Comparison of ENCODE assay signal across 10 cellular contexts in genomic region chr1:27149084-27149483, GRCh38. TPM values are rescaled to one million over a fixed set of nuclear protein-coding genes. Genes with fewer than 3 reads are reported as not detected.
DNase-seq lines count a peak whose midpoint lies in the region; ATAC-seq and TF ChIP-seq lines count a peak whose summit lies in the region.
"Had no signal": no experiment of that assay in that cellular context is flagged by ENCODE, and none has a peak within 500 bp of the region (broad histone marks: within the 10 kb centered on the region; RNA-seq: fewer than 3 reads in every experiment).

No MANE protein-coding gene starts in this region.

- no peaks in the 10 kb centered on the region for H3K36me3 ChIP-seq in Loucy (ENCODE audit: insufficient read depth, low read length)
- no peaks in the 10 kb centered on the region for H3K36me3 ChIP-seq in ascending aorta
- peaks cover 0 to 14% of the 10 kb centered on the region in 2 experiments for H3K36me3 ChIP-seq in trophoblast cell (ENCODE audit: control insufficient read depth in 1 of 2, insufficient read depth in 2 of 2, low read length in 2 of 2)
- H3K36me3 ChIP-seq in GM23338 (ENCODE audit: insufficient read depth): no peaks in the 10 kb centered on the region

- peaks cover 29% of the 10 kb centered on the region for H4K20me1 ChIP-seq in Loucy (ENCODE audit: insufficient read depth, low read length, poor library complexity, severe bottlenecking)
- no peaks in the 10 kb centered on the region; the same call in 1 of the 2 replicates for H4K20me1 ChIP-seq in GM23338 (replicated peaks; ENCODE audit: insufficient read depth)

- H2AFZ ChIP-seq in Loucy (ENCODE audit: low read length): no peak overlapping the region
- H2AFZ ChIP-seq in trophoblast cell (ENCODE audit: insufficient read depth, low read length, poor library complexity): no peak overlapping the region
- no peak overlapping the region for H2AFZ ChIP-seq in GM23338

- no peak for DNase-seq in CD4-positive, alpha-beta T cell
- DNase-seq in ascending aorta (ENCODE audit: low spot score in 2 of 2) (no peak), trophoblast cell (no peak), left lobe of liver (ENCODE audit: low spot score) (no peak), GM23338 (ENCODE audit: low spot score) (no peak)
- DNase-seq in activated CD4-positive, CD25-positive, alpha-beta regulatory T cell (lab: John Stamatoyannopoulos, UW): no peak
- DNase-seq: activated CD4-positive, CD25-positive, alpha-beta regulatory T cell treated with anti-CD3 and anti-CD28 coated beads, Interleukin-2, amount 50 U/mL, for 72 hours; H7; NCI-H2227 treated with DMSO at 0.1 percent for 48 hours had no signal

- H3K4me2 ChIP-seq in Loucy (ENCODE audit: low read depth, low read length, poor library complexity, severe bottlenecking) (peak overlapping the region; percentile 99), trophoblast cell (ENCODE audit: low read length) (no peak overlapping the region), GM23338 (no peak overlapping the region)

- no peak for ATAC-seq in CD4-positive, alpha-beta T cell (ENCODE audit: poor library complexity)
- ATAC-seq in left lobe of liver (no peak), GM23338 (no peak)

- H3K4me3 ChIP-seq in Loucy (ENCODE audit: low read length, poor library complexity, severe bottlenecking) (peak overlapping the region; percentile 55), ascending aorta (no peak overlapping the region), trophoblast cell (ENCODE audit: low read depth, low read length) (no peak overlapping the region), GM23338 (no peak overlapping the region)

- H3K4ac ChIP-seq in trophoblast cell (ENCODE audit: low read depth, low read length): peak overlapping the region; percentile 15

- H3K9me2 ChIP-seq in Loucy (replicated peaks; ENCODE audit: low read depth, low read length) (no peaks in the 10 kb centered on the region), GM23338 (ENCODE audit: insufficient read depth) (no peaks in the 10 kb centered on the region)

- peak overlapping the region; percentile 63 for H2BK120ac ChIP-seq in trophoblast cell (ENCODE audit: insufficient read depth, low read length, poor library complexity)

- H3K36me3 Mint-ChIP-seq in CD4-positive, alpha-beta T cell (ENCODE audit: low read depth): peaks cover 4% of the 10 kb centered on the region
- no peaks in the 10 kb centered on the region; the same call in 1 of the 3 replicates for H3K36me3 Mint-ChIP-seq in GM23338 (ENCODE audit: low read depth)

- peak overlapping the region; percentile 31 for H2BK5ac ChIP-seq in trophoblast cell (ENCODE audit: low read depth, low read length, poor library complexity)

- H3K14ac ChIP-seq in trophoblast cell (ENCODE audit: low read length): no peak overlapping the region

- H2BK12ac ChIP-seq in trophoblast cell (ENCODE audit: low read length): peak overlapping the region; percentile 29

- no peak overlapping the region for H2AK5ac ChIP-seq in trophoblast cell (ENCODE audit: low read length)

- peak overlapping the region; percentile 40 for H3K27ac Mint-ChIP-seq in CD4-positive, alpha-beta T cell
- H3K27ac Mint-ChIP-seq in GM23338: no peak overlapping the region

- H4K8ac ChIP-seq in trophoblast cell (ENCODE audit: low read depth, low read length): no peak overlapping the region

- H3K79me2 ChIP-seq in Loucy (ENCODE audit: insufficient read depth, low read length) (peaks cover 91% of the 10 kb centered on the region), trophoblast cell (ENCODE audit: control insufficient read depth, insufficient read depth, low read length, poor library complexity) (peaks cover 29% of the 10 kb centered on the region), GM23338 (replicated peaks; ENCODE audit: insufficient read depth) (peaks cover 61% of the 10 kb centered on the region)

- no peak overlapping the region for H3K27ac ChIP-seq in CD4-positive, alpha-beta T cell (ENCODE audit: low read depth, low read length)
- H3K27ac ChIP-seq in ascending aorta: peak overlapping the region; percentile 22 to 49
- H3K27ac ChIP-seq in trophoblast cell (ENCODE audit: low read depth, low read length): no peak overlapping the region
- H3K27ac ChIP-seq in GM23338 (ENCODE audit: low read depth): no peak overlapping the region

- WGBS in trophoblast cell (ENCODE audit: extremely low coverage, insufficient coverage, insufficient read length): no CpG with 5 or more reads among the region's 5 CpGs

- H3K4me3 Mint-ChIP-seq in CD4-positive, alpha-beta T cell: no peak overlapping the region
- H3K4me3 Mint-ChIP-seq in GM23338: no peak overlapping the region

- CTCF ChIA-PET in CD4-positive, alpha-beta T cell (lab: Charles Lee): no interaction called here

- peaks cover 61% of the 10 kb centered on the region for H3K4me1 Mint-ChIP-seq in CD4-positive, alpha-beta T cell (ENCODE audit: low read depth)
- H3K4me1 Mint-ChIP-seq in GM23338: peaks cover 43% of the 10 kb centered on the region

- H3K9ac ChIP-seq in Loucy (ENCODE audit: low read depth, low read length, poor library complexity, severe bottlenecking) (peak overlapping the region; percentile 58), trophoblast cell (ENCODE audit: low read length) (no peak overlapping the region)

- H3K9me3 Mint-ChIP-seq in CD4-positive, alpha-beta T cell: no peaks in the 10 kb centered on the region
- no peaks in the 10 kb centered on the region for H3K9me3 Mint-ChIP-seq in GM23338

- no peak for TF ChIP-seq CTCF in CD4-positive, alpha-beta T cell (IDR thresholded peaks at IDR 0.05)
- TF ChIP-seq CTCF in Loucy (conservative IDR thresholded peaks at IDR 0.05; ENCODE audit: low read length) (no peak), ascending aorta (IDR thresholded peaks at IDR 0.05) (no peak), GM23338 (conservative IDR thresholded peaks at IDR 0.05; ENCODE audit: low read depth in 2 of 2) (no peak)

- H3K27me3 ChIP-seq in CD4-positive, alpha-beta T cell (ENCODE audit: control insufficient read depth, insufficient read depth, low read length): no peaks in the 10 kb centered on the region
- H3K27me3 ChIP-seq in Loucy (ENCODE audit: insufficient read depth, low read length, poor library complexity, severe bottlenecking) (no peaks in the 10 kb centered on the region), ascending aorta (no peaks in the 10 kb centered on the region), trophoblast cell (ENCODE audit: insufficient read depth, low read length) (no peaks in the 10 kb centered on the region), GM23338 (ENCODE audit: insufficient read depth) (no peaks in the 10 kb centered on the region)

- no peaks in the 10 kb centered on the region for H3K9me3 ChIP-seq in CD4-positive, alpha-beta T cell (ENCODE audit: control insufficient read depth, low read length)
- H3K9me3 ChIP-seq in Loucy (ENCODE audit: insufficient read depth, low read depth, low read length) (no peaks in the 10 kb centered on the region), ascending aorta (no peaks in the 10 kb centered on the region), trophoblast cell (ENCODE audit: insufficient read depth, low read depth, low read length) (no peaks in the 10 kb centered on the region)

- no peak overlapping the region for H4K12ac ChIP-seq in trophoblast cell (ENCODE audit: low read depth, low read length)

- H3K23ac ChIP-seq in trophoblast cell (ENCODE audit: low read length): no peak overlapping the region

- no peak overlapping the region for H4K91ac ChIP-seq in trophoblast cell (ENCODE audit: low read depth, low read length)

- no peaks in the 10 kb centered on the region for H3F3A ChIP-seq in Loucy (ENCODE audit: low read depth)
- no peaks in the 10 kb centered on the region for H3F3A ChIP-seq in GM23338 (replicated peaks; ENCODE audit: low read depth)

- peaks cover 70% of the 10 kb centered on the region for H3K4me1 ChIP-seq in Loucy (ENCODE audit: insufficient read depth, low read length, poor library complexity, severe bottlenecking)
- H3K4me1 ChIP-seq in ascending aorta: peaks cover 34 to 45% of the 10 kb centered on the region in 2 donors
- H3K4me1 ChIP-seq in trophoblast cell (ENCODE audit: control insufficient read depth in 1 of 2, insufficient read depth in 2 of 2, low read length in 2 of 2): peaks cover 35 to 59% of the 10 kb centered on the region in 2 experiments
- peaks cover 29% of the 10 kb centered on the region for H3K4me1 ChIP-seq in GM23338 (ENCODE audit: insufficient read depth)

- peak overlapping the region; percentile 72 for H3K18ac ChIP-seq in trophoblast cell (ENCODE audit: low read length)

- no peaks in the 10 kb centered on the region for H3K27me3 Mint-ChIP-seq in CD4-positive, alpha-beta T cell
- H3K27me3 Mint-ChIP-seq in GM23338 (ENCODE audit: insufficient read depth, low read depth, poor library complexity): peaks cover 2% of the 10 kb centered on the region

- peaks cover 25% of the 10 kb centered on the region for H3K79me1 ChIP-seq in trophoblast cell (ENCODE audit: low read length)

- POLR2A ChIA-PET in CD4-positive, alpha-beta T cell (lab: Charles Lee): interaction anchor here (2.8 kb wide), 1 partner anchor 12 kb away, joined by 13 read pairs; no protein-coding TSS in a partner anchor

- intact Hi-C loops in CD4-positive, alpha-beta T cell (cut with DNase I, micrococcal nuclease): no loop called here
- intact Hi-C loops in ascending aorta (cut with DNase I): no loop called here

TF ChIP-seq in GM23338, 12 proteins besides CTCF, POLR2A, EP300 and RAD21 (continues in another document):
- TF ChIP-seq STAT1 (IDR thresholded peaks at IDR 0.05; ENCODE audit: unreplicated experiment): no peak
- TF ChIP-seq ZNF114 (CRISPR knock-in tag; IDR thresholded peaks at IDR 0.05): no peak
- no peak for TF ChIP-seq EZH2 (IDR thresholded peaks at IDR 0.05; ENCODE audit: low read depth, unreplicated experiment)
- no peak for TF ChIP-seq ZNF331 (CRISPR knock-in tag; IDR thresholded peaks at IDR 0.05; ENCODE audit: low read depth)
- TF ChIP-seq NANOG (IDR thresholded peaks at IDR 0.05; ENCODE audit: borderline replicate concordance): no peak
- no peak for TF ChIP-seq EZH2phosphoT487 (IDR thresholded peaks at IDR 0.05; ENCODE audit: unreplicated experiment)
- TF ChIP-seq CREB1 (CRISPR knock-in tag; IDR thresholded peaks at IDR 0.05; ENCODE audit: low read depth): no peak

RNA-seq across cellular contexts. Expression of gene SLC9A1, which starts 5.8 kb away (rescaled TPM):
- 10 to 100 TPM; 14.2 to 19.0 TPM for total RNA-seq in CD4-positive, alpha-beta T cell
- 22.0 TPM for total RNA-seq in ascending aorta
- 114 and 122 TPM in 2 replicates for polyA plus RNA-seq in trophoblast cell (2013)
- total RNA-seq in left lobe of liver: 2.7 TPM
- 22.3 and 23.3 TPM in 2 replicates for total RNA-seq in GM23338 (2014; rRNA removed; shearing (Covaris generic))
- polyA plus RNA-seq in GM23338 (2016; fragmentation: Nextera tagmentation; extraction: Ambion mirVana): 10.4 and 10.5 TPM in 2 replicates

Comparison
In these comparisons a context has a peak if more than half of its experiments do, and no peak if none do; other contexts are left out.
1. H3K27ac ChIP-seq: peak in ascending aorta (2 of 2); none in CD4-positive, alpha-beta T cell (single experiment), trophoblast cell (single experiment) and GM23338 (single experiment).